Comparison of ENCODE assay signal across 16 cellular contexts in genomic region chr10:70684841-70685457, GRCh38. TPM values are rescaled to one million over a fixed set of nuclear protein-coding genes. Genes with fewer than 3 reads are reported as not detected.
DNase-seq lines count a peak whose midpoint lies in the region; ATAC-seq and TF ChIP-seq lines count a peak whose summit lies in the region.
"Had no signal": no experiment of that assay in that cellular context is flagged by ENCODE, and none has a peak within 500 bp of the region (broad histone marks: within the 10 kb centered on the region; RNA-seq: fewer than 3 reads in every experiment).

No MANE protein-coding gene starts in this region.

- no peak overlapping the region for H3K23ac ChIP-seq in neuronal stem cell (ENCODE audit: low read depth, low read length, poor library complexity)

- TF ChIP-seq RAD21 in HCT116 (IDR thresholded peaks at IDR 0.05; ENCODE audit: low read depth): no peak

- H3K4me1 Mint-ChIP-seq in stimulated activated memory B cell treated with anti-CD40 and anti-IgM and Interleukin-4, amounts not matched to agents 10 μg/mL and 1 μg/mL and 100 μg/mL, for 72 hours: peaks cover 9% of the 10 kb centered on the region
- H3K4me1 Mint-ChIP-seq: CD8-positive, alpha-beta memory T cell had no signal

- TF ChIP-seq CTCF in HCT116 (IDR thresholded peaks at IDR 0.05 in 2 of 3, conservative IDR thresholded peaks at IDR 0.05 in 1 of 3; ENCODE audit: borderline replicate concordance in 1 of 3, insufficient read depth in 1 of 3, low read depth in 2 of 3, low read length in 2 of 3) (0 out of 6 replicates have a peak, but pooled peaks of 1 of the 3 experiments have one; percentile 6), astrocyte of the cerebellum (IDR thresholded peaks at IDR 0.05; ENCODE audit: low read depth, low read length, missing control alignments) (peak; percentile 11), hepatocyte (IDR thresholded peaks at IDR 0.05; ENCODE audit: poor library complexity) (no peak), stomach (IDR thresholded peaks at IDR 0.05) (no peak)

- H2BK15ac ChIP-seq in neuronal stem cell (ENCODE audit: low read length): peak overlapping the region; percentile 1

- no peak overlapping the region for H3K4ac ChIP-seq in neuronal stem cell (ENCODE audit: low read length)

- peaks cover 19% of the 10 kb centered on the region for H3K79me2 ChIP-seq in HCT116 (ENCODE audit: insufficient read depth, low read length)
- H3K79me2 ChIP-seq in hepatocyte: no peaks in the 10 kb centered on the region

- peak overlapping the region; percentile 47 for H3K14ac ChIP-seq in neuronal stem cell (ENCODE audit: low read length)

- H3K79me1 ChIP-seq in neuronal stem cell (ENCODE audit: low read depth, low read length): no peaks in the 10 kb centered on the region

- H3K4me1 ChIP-seq in HCT116 (ENCODE audit: control insufficient read depth in 1 of 2, insufficient read depth in 2 of 2, low read length in 2 of 2) (peaks cover 0 to 14% of the 10 kb centered on the region in 2 experiments; a peak in 2 of 4 replicates), hepatocyte (ENCODE audit: insufficient read depth) (peaks cover 15% of the 10 kb centered on the region), neuronal stem cell (ENCODE audit: control insufficient read depth in 2 of 2, insufficient read depth in 1 of 2, low read depth in 1 of 2, low read length in 2 of 2) (peaks cover 2 to 15% of the 10 kb centered on the region in 2 donors), stomach (no peaks in the 10 kb centered on the region)

- H3K36me3 ChIP-seq in HCT116 (ENCODE audit: control insufficient read depth in 1 of 2, insufficient read depth in 2 of 2, low read length in 2 of 2) (peaks cover 0 to 3% of the 10 kb centered on the region in 2 experiments; a peak in 1 of 4 replicates), hepatocyte (replicated peaks; ENCODE audit: insufficient read depth, low read depth) (no peaks in the 10 kb centered on the region), neuronal stem cell (replicated peaks in 1 of 2; ENCODE audit: control insufficient read depth in 2 of 2, insufficient read depth in 2 of 2, low read length in 2 of 2) (no peaks in the 10 kb centered on the region), stomach (no peaks in the 10 kb centered on the region)

- no peak overlapping the region for H2BK12ac ChIP-seq in neuronal stem cell (ENCODE audit: low read length)

- no peak overlapping the region for H4K8ac ChIP-seq in neuronal stem cell (ENCODE audit: low read depth, low read length)

- DNase-seq in HCT116 (ENCODE audit: low read depth, low spot score) (no peak), astrocyte of the cerebellum (ENCODE audit: low read depth) (no peak), hepatocyte (ENCODE audit: low spot score) (no peak), neuronal stem cell (ENCODE audit: low spot score) (no peak), stomach (no peak), MV-4-11 (lab: John Stamatoyannopoulos, UW) (no peak), NCI-H446 (lab: John Stamatoyannopoulos, UW) (no peak)
- DNase-seq: ACHN; CD8-positive, alpha-beta memory T cell; DND-41; GOT3; Kasumi-1; NCI-H2029 treated with DMSO at 0.1 percent for 48 hours; NCI-H524; NK-92 treated with Interleukin-12 subunit alpha and Interleukin-12 subunit beta, amount 100 ng/mL, for 24 hours had no signal

- intact Hi-C loops in HCT116 (cut with micrococcal nuclease): no loop called here
- intact Hi-C loops in stomach (cut with DNase I; ENCODE audit: low total_unique reads): no loop called here

- no peaks in the 10 kb centered on the region for H3K9me2 ChIP-seq in HCT116 (ENCODE audit: insufficient read depth)
- no peaks in the 10 kb centered on the region for H3K9me2 ChIP-seq in hepatocyte (replicated peaks; ENCODE audit: insufficient read depth)

- H3K27me3 ChIP-seq in HCT116 (ENCODE audit: insufficient read depth, low read length) (no peaks in the 10 kb centered on the region), hepatocyte (no peaks in the 10 kb centered on the region), neuronal stem cell (ENCODE audit: control insufficient read depth in 3 of 3, insufficient read depth in 3 of 3, low read depth in 1 of 3, low read length in 3 of 3) (peaks cover 0 to 8% (median 0%) of the 10 kb centered on the region in 3 experiments), stomach (no peaks in the 10 kb centered on the region)

- H3K9me3 ChIP-seq in HCT116 (ENCODE audit: control insufficient read depth in 1 of 2, insufficient read depth in 1 of 2, low read depth in 1 of 2, low read length in 2 of 2): no peaks in the 10 kb centered on the region
- H3K9me3 ChIP-seq in hepatocyte (ENCODE audit: low read depth): no peaks in the 10 kb centered on the region
- H3K9me3 ChIP-seq in neuronal stem cell (replicated peaks in 1 of 2; ENCODE audit: control insufficient read depth in 2 of 2, insufficient read depth in 1 of 2, low read depth in 1 of 2, low read length in 2 of 2): no peaks in the 10 kb centered on the region
- H3K9me3 ChIP-seq in stomach: no peaks in the 10 kb centered on the region

- no peak for TF ChIP-seq EP300 in stomach (IDR thresholded peaks at IDR 0.05)

- H3K36me3 Mint-ChIP-seq in stimulated activated memory B cell treated with anti-CD40 and anti-IgM and Interleukin-4, amounts not matched to agents 10 μg/mL and 1 μg/mL and 100 μg/mL, for 72 hours: no peaks in the 10 kb centered on the region
- H3K36me3 Mint-ChIP-seq: CD8-positive, alpha-beta memory T cell had no signal

- H3K4me2 ChIP-seq in HCT116 (ENCODE audit: low read length) (no peak overlapping the region), hepatocyte (no peak overlapping the region), neuronal stem cell (ENCODE audit: insufficient read depth, low read length, poor library complexity, severe bottlenecking) (no peak overlapping the region)

- no TSS peak for BruUV-seq in HCT116 (replicated peaks; lab: Mats Ljungman, UMichigan)

- H3K9me3 Mint-ChIP-seq in stimulated activated memory B cell treated with anti-CD40 and anti-IgM and Interleukin-4, amounts not matched to agents 10 μg/mL and 1 μg/mL and 100 μg/mL, for 72 hours: no peaks in the 10 kb centered on the region
- H3K9me3 Mint-ChIP-seq: CD8-positive, alpha-beta memory T cell had no signal

- H2BK5ac ChIP-seq in neuronal stem cell (ENCODE audit: low read length): no peak overlapping the region

- no peak overlapping the region for H4K91ac ChIP-seq in neuronal stem cell (ENCODE audit: low read depth, low read length, poor library complexity)

- POLR2A ChIA-PET in HCT116 (lab: Charles Lee): no interaction called here

- no peak overlapping the region for H3K27ac Mint-ChIP-seq in stimulated activated memory B cell treated with anti-CD40 and anti-IgM and Interleukin-4, amounts not matched to agents 10 μg/mL and 1 μg/mL and 100 μg/mL, for 72 hours

- peak overlapping the region; percentile 77 for H3K18ac ChIP-seq in neuronal stem cell (ENCODE audit: low read length)

- WGBS in hepatocyte (ENCODE audit: low lambda C conversion rate, missing lambda C conversion rate): 67% methylated on average over 5 of the region's 5 CpGs
- no CpG with 5 or more reads among the region's 5 CpGs for WGBS in neuronal stem cell (ENCODE audit: extremely low coverage in 2 of 2, insufficient read length in 2 of 2, insufficient replicate concordance in 1 of 2), 2 donors
- 82 to 92% (median 87%) methylated on average over 5 of the region's 5 CpGs for WGBS in stomach, 5 donors

- ATAC-seq in HCT116: 0 out of 2 replicates have a peak, but pooled peaks have one; percentile 43
- ATAC-seq in stimulated activated memory B cell treated with anti-CD40 and anti-IgM and Interleukin-4, amounts not matched to agents 10 μg/mL and 1 μg/mL and 100 μg/mL, for 72 hours: no peak

- no peak overlapping the region for H3K9ac ChIP-seq in HCT116 (ENCODE audit: low read length)
- no peak overlapping the region for H3K9ac ChIP-seq in neuronal stem cell (ENCODE audit: low read depth, low read length, poor library complexity)

- H4K20me1 ChIP-seq in HCT116 (ENCODE audit: insufficient read depth): no peaks in the 10 kb centered on the region
- no peaks in the 10 kb centered on the region for H4K20me1 ChIP-seq in hepatocyte (ENCODE audit: insufficient read depth, poor library complexity, severe bottlenecking)

- no peak for TF ChIP-seq POLR2A in HCT116 (IDR thresholded peaks at IDR 0.05; ENCODE audit: borderline replicate concordance, extremely low read depth, insufficient read depth, insufficient read length)
- TF ChIP-seq POLR2A in stomach (IDR thresholded peaks at IDR 0.05): no peak

- no peak overlapping the region for H3K4me3 Mint-ChIP-seq in stimulated activated memory B cell treated with anti-CD40 and anti-IgM and Interleukin-4, amounts not matched to agents 10 μg/mL and 1 μg/mL and 100 μg/mL, for 72 hours
- H3K4me3 Mint-ChIP-seq: CD8-positive, alpha-beta memory T cell had no signal

- RAD21 ChIA-PET in HCT116 (lab: Charles Lee; ENCODE audit: low non-redundant PET in 1 of 2, low total read pairs in 2 of 2, uncharacterized antibody in 2 of 2, unreplicated experiment in 2 of 2): no interaction called here

- no peak overlapping the region for H2AFZ ChIP-seq in HCT116 (ENCODE audit: low read depth, low read length, poor library complexity, severe bottlenecking)
- H2AFZ ChIP-seq in hepatocyte: no peak overlapping the region
- no peak overlapping the region for H2AFZ ChIP-seq in neuronal stem cell (ENCODE audit: low read length)

- in situ Hi-C loops in astrocyte of the cerebellum (cut with HindIII; ENCODE audit: low sequenced_read_pairs): no loop called here

- CTCF ChIA-PET in HCT116 (lab: Charles Lee): no interaction called here

- H3K27ac ChIP-seq in HCT116 (ENCODE audit: low read depth, low read length) (no peak overlapping the region), hepatocyte (peak overlapping the region; percentile 13), neuronal stem cell (replicated peaks; ENCODE audit: low read length) (no peak overlapping the region), stomach (no peak overlapping the region)

- H3K4me3 ChIP-seq in HCT116 (replicated peaks in 1 of 2; ENCODE audit: low read depth in 1 of 2, low read length in 2 of 2) (no peak overlapping the region), astrocyte of the cerebellum (ENCODE audit: low read depth, low read length) (no peak overlapping the region), hepatocyte (no peak overlapping the region), neuronal stem cell (ENCODE audit: low read length in 2 of 2) (no peak overlapping the region), stomach (no peak overlapping the region)

- no peak overlapping the region for H2AK5ac ChIP-seq in neuronal stem cell (ENCODE audit: low read depth, low read length)

- H2BK120ac ChIP-seq in neuronal stem cell (ENCODE audit: low read depth, low read length): peak overlapping the region; percentile 89

- no peaks in the 10 kb centered on the region for H3K27me3 Mint-ChIP-seq in stimulated activated memory B cell treated with anti-CD40 and anti-IgM and Interleukin-4, amounts not matched to agents 10 μg/mL and 1 μg/mL and 100 μg/mL, for 72 hours
- H3K27me3 Mint-ChIP-seq: CD8-positive, alpha-beta memory T cell had no signal

TF ChIP-seq in HCT116, 20 proteins besides CTCF, POLR2A, EP300 and RAD21 (continues in another document):
- TF ChIP-seq FOSL1 (IDR thresholded peaks at IDR 0.05; ENCODE audit: low read depth): no peak

RNA-seq across cellular contexts. Expression of gene ADAMTS14, which starts 12.6 kb away (rescaled TPM):
- total RNA-seq in HCT116 (2021; ENCODE audit: unreplicated experiment) (13.2 TPM), hepatocyte (0.60 and 0.87 TPM in 2 replicates), stomach (1 to 10 TPM in 3 of 5 donors, not detected in 2; 7.0 to 9.4 (median 7.3) TPM)
- polyA plus RNA-seq in HCT116 (2012): 14.3 and 15.5 TPM in 2 replicates
- polyA plus RNA-seq in hepatocyte (0.95 and 2.1 TPM in 2 replicates), stomach (under 1 TPM; 0.33 to 0.92 (median 0.62) TPM)
- 0.21 TPM for polyA plus RNA-seq in neuronal stem cell (2013, experiment 1 of 2)
- 0.19 TPM for polyA plus RNA-seq in neuronal stem cell (2013, experiment 2 of 2)
- total RNA-seq: CD8-positive, alpha-beta memory T cell had no signal
